In the genomic region with DNA sequence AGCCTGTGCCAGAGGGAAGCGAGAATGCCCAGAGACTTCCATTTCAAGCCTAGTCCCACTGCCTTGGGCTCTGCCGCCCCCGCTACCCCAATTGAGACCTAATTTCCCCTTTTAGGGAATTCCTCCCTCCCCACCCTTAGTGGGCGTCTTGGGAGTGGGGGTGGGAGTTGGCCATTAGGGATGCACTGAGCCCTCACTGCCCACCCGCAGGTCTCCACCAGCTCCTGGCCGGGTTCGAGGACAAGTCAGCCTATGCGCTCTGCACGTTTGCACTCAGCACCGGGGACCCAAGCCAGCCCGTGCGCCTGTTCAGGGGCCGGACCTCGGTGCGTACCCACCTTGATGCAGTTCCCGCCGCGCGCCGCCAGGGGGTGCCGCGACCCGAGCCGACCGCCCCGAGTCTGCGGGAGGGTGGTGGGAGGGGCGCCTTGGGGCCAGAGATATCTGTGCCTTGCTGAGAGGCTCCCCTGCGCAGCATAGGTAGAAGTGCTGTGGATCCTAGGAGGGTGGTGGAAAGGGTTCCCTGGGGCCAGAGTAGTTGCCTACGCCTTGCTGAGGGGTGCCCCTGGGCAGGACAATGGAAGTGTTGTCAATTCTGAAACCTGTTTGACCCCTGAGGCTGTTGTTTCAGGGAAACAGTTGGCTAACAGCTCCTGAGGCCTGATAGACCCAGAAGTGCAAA, we compare ENCODE assay signal across 1 cellular context.
A peak's percentile ranks its signal among the peaks of the same experiment; 100 is the strongest.
TF ChIP-seq lines count a peak whose summit lies in the region.

No MANE protein-coding gene starts in this region.

TF ChIP-seq in K562, 482 proteins besides CTCF, POLR2A, EP300 and RAD21 (continued from another document):
- TF ChIP-seq ZNF175 (CRISPR knock-in tag; IDR thresholded peaks at IDR 0.05; ENCODE audit: low read depth) (no peak), FIP1L1 (IDR thresholded peaks at IDR 0.05; ENCODE audit: low read depth, low read length, poor library complexity, severe bottlenecking) (no peak), PHF21A (IDR thresholded peaks at IDR 0.05; ENCODE audit: borderline replicate concordance, low read depth) (no peak), COPS2 (conservative IDR thresholded peaks at IDR 0.05) (no peak), CREM (IDR thresholded peaks at IDR 0.05; ENCODE audit: low read depth) (0 out of 2 replicates have a peak, but pooled peaks have one; percentile 9), XRCC5 (IDR thresholded peaks at IDR 0.05; ENCODE audit: low read depth, low read length) (no peak), MAZ (CRISPR knock-in tag; conservative IDR thresholded peaks at IDR 0.05 in 1 of 2, IDR thresholded peaks at IDR 0.05 in 1 of 2) (peak in 1 of 2 experiments; percentile 52; a peak in 1 of 4 replicates), HDAC3 (IDR thresholded peaks at IDR 0.05; ENCODE audit: borderline replicate concordance, partially characterized antibody) (no peak)
- TF ChIP-seq, protein P1, sequence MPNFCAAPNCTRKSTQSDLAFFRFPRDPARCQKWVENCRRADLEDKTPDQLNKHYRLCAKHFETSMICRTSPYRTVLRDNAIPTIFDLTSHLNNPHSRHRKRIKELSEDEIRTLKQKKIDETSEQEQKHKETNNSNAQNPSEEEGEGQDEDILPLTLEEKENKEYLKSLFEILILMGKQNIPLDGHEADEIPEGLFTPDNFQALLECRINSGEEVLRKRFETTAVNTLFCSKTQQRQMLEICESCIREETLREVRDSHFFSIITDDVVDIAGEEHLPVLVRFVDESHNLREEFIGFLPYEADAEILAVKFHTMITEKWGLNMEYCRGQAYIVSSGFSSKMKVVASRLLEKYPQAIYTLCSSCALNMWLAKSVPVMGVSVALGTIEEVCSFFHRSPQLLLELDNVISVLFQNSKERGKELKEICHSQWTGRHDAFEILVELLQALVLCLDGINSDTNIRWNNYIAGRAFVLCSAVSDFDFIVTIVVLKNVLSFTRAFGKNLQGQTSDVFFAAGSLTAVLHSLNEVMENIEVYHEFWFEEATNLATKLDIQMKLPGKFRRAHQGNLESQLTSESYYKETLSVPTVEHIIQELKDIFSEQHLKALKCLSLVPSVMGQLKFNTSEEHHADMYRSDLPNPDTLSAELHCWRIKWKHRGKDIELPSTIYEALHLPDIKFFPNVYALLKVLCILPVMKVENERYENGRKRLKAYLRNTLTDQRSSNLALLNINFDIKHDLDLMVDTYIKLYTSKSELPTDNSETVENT (CRISPR knock-in tag; IDR thresholded peaks at IDR 0.05): no peak
- TF ChIP-seq, protein P2, sequence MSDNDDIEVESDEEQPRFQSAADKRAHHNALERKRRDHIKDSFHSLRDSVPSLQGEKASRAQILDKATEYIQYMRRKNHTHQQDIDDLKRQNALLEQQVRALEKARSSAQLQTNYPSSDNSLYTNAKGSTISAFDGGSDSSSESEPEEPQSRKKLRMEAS (CRISPR knock-in tag; IDR thresholded peaks at IDR 0.05): no peak
